In the genomic region with DNA sequence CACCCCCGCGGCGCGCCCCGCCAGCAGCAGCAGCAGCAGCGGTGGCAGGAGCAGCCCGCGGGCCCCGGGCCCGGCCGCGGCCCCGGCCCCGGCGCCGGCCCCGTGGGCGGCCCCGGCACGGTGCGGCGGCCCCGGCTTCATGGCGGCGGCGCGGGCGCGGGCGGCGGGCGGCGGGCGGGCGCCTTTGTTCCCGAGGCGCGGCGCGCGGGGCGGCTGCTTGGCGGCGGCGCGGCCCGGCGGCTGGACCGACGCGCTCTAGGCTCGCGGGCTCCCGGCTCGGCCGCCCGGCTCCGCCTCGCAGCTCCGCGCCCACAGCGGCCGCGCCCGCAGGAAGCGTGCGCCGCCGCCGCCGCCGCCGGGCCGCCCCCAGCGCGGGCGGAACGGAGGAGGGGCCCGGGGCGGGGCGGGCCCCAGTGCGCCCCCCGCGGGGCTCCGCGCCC, we compare ENCODE assay signal across 8 cellular contexts. TPM values are rescaled to one million over a fixed set of nuclear protein-coding genes. Genes with fewer than 3 reads are reported as not detected.
DNase-seq lines count a peak whose midpoint lies in the region; ATAC-seq and TF ChIP-seq lines count a peak whose summit lies in the region.

A gene with protein sequence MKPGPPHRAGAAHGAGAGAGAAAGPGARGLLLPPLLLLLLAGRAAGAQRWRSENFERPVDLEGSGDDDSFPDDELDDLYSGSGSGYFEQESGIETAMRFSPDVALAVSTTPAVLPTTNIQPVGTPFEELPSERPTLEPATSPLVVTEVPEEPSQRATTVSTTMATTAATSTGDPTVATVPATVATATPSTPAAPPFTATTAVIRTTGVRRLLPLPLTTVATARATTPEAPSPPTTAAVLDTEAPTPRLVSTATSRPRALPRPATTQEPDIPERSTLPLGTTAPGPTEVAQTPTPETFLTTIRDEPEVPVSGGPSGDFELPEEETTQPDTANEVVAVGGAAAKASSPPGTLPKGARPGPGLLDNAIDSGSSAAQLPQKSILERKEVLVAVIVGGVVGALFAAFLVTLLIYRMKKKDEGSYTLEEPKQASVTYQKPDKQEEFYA (minus strand): TSS at position 313 of the 440 bp plus-strand sequence. CDS start 172 bp downstream, at position 141.

- no peaks in the 10 kb centered on the region for H3K9me3 ChIP-seq in left lung

- peaks cover 8% of the 10 kb centered on the region for H3K27me3 Mint-ChIP-seq in Calu3 (ENCODE audit: unreplicated experiment)

- peak within 1 kb of the TSS; percentile 38 to 56 for H3K4me3 ChIP-seq in left lung

- H3K27me3 ChIP-seq in left lung = peaks cover 0 to 50% of the 10 kb centered on the region in 2 donors

- ATAC-seq in left lung (peak; percentile 57), HG03565 (IDR thresholded peaks at IDR 0.05; ENCODE audit: unreplicated experiment) (no peak)

- DNase-seq in Calu3 (peak; percentile 37), NCI-H128 (lab: John Stamatoyannopoulos, UW; ENCODE audit: unreplicated experiment) (peak; percentile 7), caudate nucleus (lab: John Stamatoyannopoulos, UW) (no peak), left lung (peak; percentile 31 to 82), substantia nigra (lab: John Stamatoyannopoulos, UW) (peak in 3 of 49 donors; percentile 25 to 73 (median 44)), Kasumi-1 (lab: John Stamatoyannopoulos, UW) (no peak), DMS153 treated with DMSO at 0.1 percent for 48 hours (lab: John Stamatoyannopoulos, UW; ENCODE audit: unreplicated experiment) (no peak)

- H3K27ac ChIP-seq in caudate nucleus (ENCODE audit: low read depth, low read length) (peak within 1 kb of the TSS; percentile 58), left lung (peak within 1 kb of the TSS in 1 of 2 donors; percentile 13), substantia nigra (ENCODE audit: low read depth, low read length, poor library complexity, severe bottlenecking) (peak within 1 kb of the TSS; percentile 69)

- H3K36me3 Mint-ChIP-seq in Calu3 (ENCODE audit: insufficient read depth, unreplicated experiment) = peaks cover 29% of the 10 kb centered on the region

- peaks cover 6 to 57% of the 10 kb centered on the region in 2 donors for H3K4me1 ChIP-seq in left lung

- no peaks in the 10 kb centered on the region for H3K36me3 ChIP-seq in left lung

- intact Hi-C loops in Calu3 (cut with micrococcal nuclease; ENCODE audit: unreplicated experiment) = no loop called here
- intact Hi-C loops in left lung (cut with DNase I) = no loop called here

- TF ChIP-seq CTCF in Calu3 (IDR thresholded peaks at IDR 0.05; ENCODE audit: unreplicated experiment) = no peak
- TF ChIP-seq CTCF in left lung (IDR thresholded peaks at IDR 0.05) = no peak

- H3K9me3 Mint-ChIP-seq in Calu3 (ENCODE audit: low read depth, unreplicated experiment) = no peaks in the 10 kb centered on the region

- CTCF ChIA-PET in Calu3 (lab: Charles Lee) = no interaction called here

- H3K27ac Mint-ChIP-seq in Calu3 (ENCODE audit: unreplicated experiment) = peak within 1 kb of the TSS; percentile 67

- no TSS peak for BruUV-seq in Calu3 (replicated peaks; lab: Mats Ljungman, UMichigan)

- H3K4me1 Mint-ChIP-seq in Calu3 (ENCODE audit: low read depth, unreplicated experiment) = peaks cover 20% of the 10 kb centered on the region

- peak within 1 kb of the TSS; percentile 84 for H3K4me3 Mint-ChIP-seq in Calu3 (ENCODE audit: low read depth, unreplicated experiment)

RNA-seq across cellular contexts. Expression of the gene that starts here (rescaled TPM):
- total RNA-seq in Calu3 (2022) (15.0 and 20.5 TPM in 2 replicates), left lung (10 to 100 TPM; 48.2 to 65.2 TPM)

Comparison
In these comparisons a context has a peak if more than half of its experiments do, and no peak if none do; other contexts are left out.
1. DNase-seq: peak in Calu3 (single experiment), NCI-H128 (single experiment) and left lung (2 of 2); none in caudate nucleus (0 of 61), Kasumi-1 (0 of 2) and DMS153 treated with DMSO at 0.1 percent for 48 hours (single experiment).